In the genomic region with DNA sequence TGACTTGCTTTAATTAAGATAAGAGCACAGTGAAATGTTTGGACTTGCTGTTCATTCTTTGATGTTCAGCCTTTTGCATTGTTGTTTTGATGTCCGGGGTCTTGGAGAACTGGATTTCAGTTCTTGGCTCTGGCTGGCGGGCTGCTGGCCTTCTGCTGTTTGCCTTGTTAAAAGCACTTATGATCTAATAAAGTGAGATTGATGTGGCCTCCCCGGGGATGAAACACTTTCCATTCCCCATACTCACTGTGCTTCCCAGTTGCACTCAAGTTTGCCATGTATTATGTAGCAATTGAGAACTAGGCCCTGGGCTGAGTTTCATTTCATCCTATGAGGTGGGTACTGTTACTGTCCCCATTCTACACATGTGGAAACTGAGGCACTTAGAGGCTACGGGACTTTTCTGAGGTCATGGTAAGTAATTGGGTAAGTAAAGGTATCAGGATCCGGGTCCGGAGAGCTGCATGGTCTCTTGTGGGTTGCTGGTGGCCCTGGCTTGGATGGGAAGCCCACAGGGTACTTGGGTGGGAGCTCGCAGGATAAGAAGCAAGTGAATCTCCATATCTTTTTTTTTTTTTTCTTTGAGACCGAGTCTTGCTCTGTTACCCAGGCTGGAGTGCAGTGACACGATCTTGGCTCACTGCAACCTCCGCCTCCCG, we compare ENCODE assay signal across 16 cellular contexts.
"Had no signal": no experiment of that assay in that cellular context is flagged by ENCODE, and none has a peak within 500 bp of the region (broad histone marks: within the 10 kb centered on the region; RNA-seq: fewer than 3 reads in every experiment).

No MANE protein-coding gene starts in this region.

- H3K36me3 ChIP-seq: ascending aorta, esophagus squamous epithelium, neutrophil, tibial nerve had no signal

- H3K4me1 ChIP-seq: ascending aorta, esophagus squamous epithelium, tibial nerve had no signal

- H3K4me1 Mint-ChIP-seq: activated naive CD8-positive, alpha-beta T cell treated with anti-CD3 and anti-CD28 coated beads, Interleukin-2, amount 10 ng/mL, durations not matched to agents 7 days and 5 days; stimulated activated effector memory CD8-positive, alpha-beta T cell treated with anti-CD3 and anti-CD28 coated beads, Interleukin-12 subunit alpha, Interleukin-12 subunit beta, amount 100 ng/mL, for 72 hours had no signal

- H3K9me3 ChIP-seq: ascending aorta, esophagus squamous epithelium, neutrophil had no signal

- H3K4me3 ChIP-seq: ascending aorta, dorsolateral prefrontal cortex, esophagus squamous epithelium, lung, tibial nerve had no signal

- DNase-seq: activated CD4-positive, alpha-beta memory T cell treated with anti-CD3 and anti-CD28 coated beads for 36 hours; activated CD4-positive, alpha-beta T cell treated with anti-CD3 and anti-CD28 coated beads for 1 hour; activated naive CD8-positive, alpha-beta T cell treated with anti-CD3 and anti-CD28 coated beads, Interleukin-2, amount 10 ng/mL, durations not matched to agents 7 days and 5 days; activated T-cell treated with anti-CD3 and anti-CD28 coated beads, Interleukin-2, amount 50 U/mL, for 72 hours; esophagus squamous epithelium; foreskin fibroblast; glutamatergic neuron; left cardiac atrium; right cardiac atrium had no signal

- H3K27ac Mint-ChIP-seq: activated CD4-positive, alpha-beta memory T cell treated with anti-CD3 and anti-CD28 coated beads for 36 hours; activated naive CD8-positive, alpha-beta T cell treated with anti-CD3 and anti-CD28 coated beads, Interleukin-2, amount 10 ng/mL, durations not matched to agents 7 days and 5 days; activated T-cell treated with anti-CD3 and anti-CD28 coated beads, Interleukin-2, amount 50 U/mL, for 72 hours; naive thymus-derived CD4-positive, alpha-beta T cell; stimulated activated effector memory CD8-positive, alpha-beta T cell treated with anti-CD3 and anti-CD28 coated beads, Interleukin-12 subunit alpha, Interleukin-12 subunit beta, amount 100 ng/mL, for 72 hours had no signal

- H3K4me3 Mint-ChIP-seq: activated CD4-positive, alpha-beta memory T cell treated with anti-CD3 and anti-CD28 coated beads for 36 hours; activated naive CD8-positive, alpha-beta T cell treated with anti-CD3 and anti-CD28 coated beads, Interleukin-2, amount 10 ng/mL, durations not matched to agents 7 days and 5 days; activated T-cell treated with anti-CD3 and anti-CD28 coated beads, Interleukin-2, amount 50 U/mL, for 72 hours; naive thymus-derived CD4-positive, alpha-beta T cell; stimulated activated effector memory CD8-positive, alpha-beta T cell treated with anti-CD3 and anti-CD28 coated beads, Interleukin-12 subunit alpha, Interleukin-12 subunit beta, amount 100 ng/mL, for 72 hours had no signal

- H3K9me3 Mint-ChIP-seq: activated CD4-positive, alpha-beta memory T cell treated with anti-CD3 and anti-CD28 coated beads for 36 hours; activated naive CD8-positive, alpha-beta T cell treated with anti-CD3 and anti-CD28 coated beads, Interleukin-2, amount 10 ng/mL, durations not matched to agents 7 days and 5 days; activated T-cell treated with anti-CD3 and anti-CD28 coated beads, Interleukin-2, amount 50 U/mL, for 72 hours; stimulated activated effector memory CD8-positive, alpha-beta T cell treated with anti-CD3 and anti-CD28 coated beads, Interleukin-12 subunit alpha, Interleukin-12 subunit beta, amount 100 ng/mL, for 72 hours had no signal

- H3K36me3 Mint-ChIP-seq: activated CD4-positive, alpha-beta memory T cell treated with anti-CD3 and anti-CD28 coated beads for 36 hours; activated naive CD8-positive, alpha-beta T cell treated with anti-CD3 and anti-CD28 coated beads, Interleukin-2, amount 10 ng/mL, durations not matched to agents 7 days and 5 days; naive thymus-derived CD4-positive, alpha-beta T cell; stimulated activated effector memory CD8-positive, alpha-beta T cell treated with anti-CD3 and anti-CD28 coated beads, Interleukin-12 subunit alpha, Interleukin-12 subunit beta, amount 100 ng/mL, for 72 hours had no signal

- H3K27ac ChIP-seq: ascending aorta, dorsolateral prefrontal cortex, esophagus squamous epithelium, neutrophil, tibial nerve had no signal
